ENCODE assay signal across 14 cellular contexts in genomic region chr14:95769431-95769830, GRCh38. TPM values are rescaled to one million over a fixed set of nuclear protein-coding genes. Genes with fewer than 3 reads are reported as not detected.
"Had no signal": no experiment of that assay in that cellular context is flagged by ENCODE, and none has a peak within 500 bp of the region (broad histone marks: within the 10 kb centered on the region; RNA-seq: fewer than 3 reads in every experiment).

No MANE protein-coding gene starts in this region.

RNA-seq across cellular contexts. Expression of gene TCL1A, which starts 55.5 kb away (rescaled TPM):
- total RNA-seq: dermis blood vessel endothelial cell, esophagus squamous epithelium, fibroblast of lung, fibroblast of villous mesenchyme, foreskin keratinocyte, frontal cortex, gastroesophageal sphincter, heart left ventricle, hepatocyte, left lobe of liver, left ventricle myocardium inferior, mammary epithelial cell, mesothelial cell of epicardium, myocyte had no signal
